In the genomic region with DNA sequence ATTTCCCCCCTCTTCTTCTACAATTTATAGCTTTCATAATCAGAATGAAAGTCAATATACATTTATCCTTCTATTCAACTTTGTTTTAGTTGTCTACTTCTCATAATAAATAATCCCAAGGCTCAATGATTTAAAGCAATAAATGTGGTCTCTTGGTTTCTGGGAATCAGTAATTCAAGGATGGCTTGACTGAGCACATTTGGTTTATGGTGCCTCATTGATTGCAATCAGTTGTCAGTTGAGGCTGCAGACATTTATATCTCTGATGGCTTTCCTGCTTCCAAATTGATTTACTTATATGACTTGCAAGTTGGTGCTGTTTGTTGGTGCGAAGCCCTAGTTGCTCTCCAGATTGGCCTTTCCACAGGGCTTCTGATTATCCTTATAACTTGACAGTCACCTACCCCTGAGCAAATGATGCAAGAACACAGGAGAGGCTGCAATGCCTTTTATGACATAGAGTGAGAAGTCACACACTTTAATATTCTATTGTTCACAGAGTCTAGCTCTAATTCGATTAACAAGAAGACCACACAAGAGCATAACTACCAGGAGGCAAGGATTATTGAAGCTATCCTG, we compare ENCODE assay signal across 2 cellular contexts.
TF ChIP-seq lines count a peak whose summit lies in the region.

No MANE protein-coding gene starts in this region.

TF ChIP-seq in HEK293, 187 proteins besides CTCF, POLR2A, EP300 and RAD21:
- TF ChIP-seq ZNF302 (tag by site-specific recombination; IDR thresholded peaks at IDR 0.05; ENCODE audit: low read depth) = no peak
- TF ChIP-seq ZNF239 (tag by site-specific recombination; IDR thresholded peaks at IDR 0.05) = no peak
- peak; percentile 34 for TF ChIP-seq SETDB1 (IDR thresholded peaks at IDR 0.05; ENCODE audit: insufficient read length, low read length)
- no peak for TF ChIP-seq ZNF629 (tag by site-specific recombination; IDR thresholded peaks at IDR 0.05)

TF ChIP-seq in K562, 482 proteins besides CTCF, POLR2A, EP300 and RAD21:
- TF ChIP-seq FOS (IDR thresholded peaks at IDR 0.05; ENCODE audit: extremely low read depth, insufficient read length) = no peak
- TF ChIP-seq, protein P1, sequence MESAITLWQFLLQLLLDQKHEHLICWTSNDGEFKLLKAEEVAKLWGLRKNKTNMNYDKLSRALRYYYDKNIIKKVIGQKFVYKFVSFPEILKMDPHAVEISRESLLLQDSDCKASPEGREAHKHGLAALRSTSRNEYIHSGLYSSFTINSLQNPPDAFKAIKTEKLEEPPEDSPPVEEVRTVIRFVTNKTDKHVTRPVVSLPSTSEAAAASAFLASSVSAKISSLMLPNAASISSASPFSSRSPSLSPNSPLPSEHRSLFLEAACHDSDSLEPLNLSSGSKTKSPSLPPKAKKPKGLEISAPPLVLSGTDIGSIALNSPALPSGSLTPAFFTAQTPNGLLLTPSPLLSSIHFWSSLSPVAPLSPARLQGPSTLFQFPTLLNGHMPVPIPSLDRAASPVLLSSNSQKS (CRISPR knock-in tag; IDR thresholded peaks at IDR 0.05) = no peak
- TF ChIP-seq ZNF780A (CRISPR knock-in tag; IDR thresholded peaks at IDR 0.05) = no peak
- TF ChIP-seq HMG20A (CRISPR knock-in tag; conservative IDR thresholded peaks at IDR 0.05) = no peak
- peak; percentile 84 for TF ChIP-seq CEBPG (CRISPR knock-in tag; IDR thresholded peaks at IDR 0.05)
- TF ChIP-seq CEBPG (tag; conservative IDR thresholded peaks at IDR 0.05 in 1 of 2, IDR thresholded peaks at IDR 0.05 in 1 of 2) = peak in 1 of 2 experiments; percentile 72; a peak in 2 of 4 replicates
- TF ChIP-seq, protein P2, sequence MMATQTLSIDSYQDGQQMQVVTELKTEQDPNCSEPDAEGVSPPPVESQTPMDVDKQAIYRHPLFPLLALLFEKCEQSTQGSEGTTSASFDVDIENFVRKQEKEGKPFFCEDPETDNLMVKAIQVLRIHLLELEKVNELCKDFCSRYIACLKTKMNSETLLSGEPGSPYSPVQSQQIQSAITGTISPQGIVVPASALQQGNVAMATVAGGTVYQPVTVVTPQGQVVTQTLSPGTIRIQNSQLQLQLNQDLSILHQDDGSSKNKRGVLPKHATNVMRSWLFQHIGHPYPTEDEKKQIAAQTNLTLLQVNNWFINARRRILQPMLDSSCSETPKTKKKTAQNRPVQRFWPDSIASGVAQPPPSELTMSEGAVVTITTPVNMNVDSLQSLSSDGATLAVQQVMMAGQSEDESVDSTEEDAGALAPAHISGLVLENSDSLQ (IDR thresholded peaks at IDR 0.05) = no peak
- TF ChIP-seq ADNP (tag; IDR thresholded peaks at IDR 0.05) = no peak
- peak in 1 of 2 experiments; percentile 80; a peak in 1 of 3 replicates for TF ChIP-seq CBX3 (IDR thresholded peaks at IDR 0.05; ENCODE audit: borderline replicate concordance in 1 of 2, low read length in 2 of 2)
- TF ChIP-seq EHMT2 (IDR thresholded peaks at IDR 0.05) = peak; percentile 40; the same call in 1 of the 2 replicates
- no peak for TF ChIP-seq RFX7 (CRISPR knock-in tag; IDR thresholded peaks at IDR 0.05)
- TF ChIP-seq ZBTB5 (IDR thresholded peaks at IDR 0.05) = no peak
- TF ChIP-seq ZNF561 (CRISPR knock-in tag; conservative IDR thresholded peaks at IDR 0.05) = no peak
- TF ChIP-seq NFE2 (IDR thresholded peaks at IDR 0.05; ENCODE audit: low read depth) = no peak
- no peak for TF ChIP-seq TAF1 (IDR thresholded peaks at IDR 0.05; ENCODE audit: control insufficient read depth, extremely low read depth, insufficient read depth, low read length, severe bottlenecking)
- TF ChIP-seq HBP1 (CRISPR knock-in tag; IDR thresholded peaks at IDR 0.05) = no peak
- TF ChIP-seq, protein P3, sequence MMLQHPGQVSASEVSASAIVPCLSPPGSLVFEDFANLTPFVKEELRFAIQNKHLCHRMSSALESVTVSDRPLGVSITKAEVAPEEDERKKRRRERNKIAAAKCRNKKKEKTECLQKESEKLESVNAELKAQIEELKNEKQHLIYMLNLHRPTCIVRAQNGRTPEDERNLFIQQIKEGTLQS (IDR thresholded peaks at IDR 0.05) = peak; percentile 60
- TF ChIP-seq, protein P3 (CRISPR knock-in tag; conservative IDR thresholded peaks at IDR 0.05) = no peak
- TF ChIP-seq, protein P4, sequence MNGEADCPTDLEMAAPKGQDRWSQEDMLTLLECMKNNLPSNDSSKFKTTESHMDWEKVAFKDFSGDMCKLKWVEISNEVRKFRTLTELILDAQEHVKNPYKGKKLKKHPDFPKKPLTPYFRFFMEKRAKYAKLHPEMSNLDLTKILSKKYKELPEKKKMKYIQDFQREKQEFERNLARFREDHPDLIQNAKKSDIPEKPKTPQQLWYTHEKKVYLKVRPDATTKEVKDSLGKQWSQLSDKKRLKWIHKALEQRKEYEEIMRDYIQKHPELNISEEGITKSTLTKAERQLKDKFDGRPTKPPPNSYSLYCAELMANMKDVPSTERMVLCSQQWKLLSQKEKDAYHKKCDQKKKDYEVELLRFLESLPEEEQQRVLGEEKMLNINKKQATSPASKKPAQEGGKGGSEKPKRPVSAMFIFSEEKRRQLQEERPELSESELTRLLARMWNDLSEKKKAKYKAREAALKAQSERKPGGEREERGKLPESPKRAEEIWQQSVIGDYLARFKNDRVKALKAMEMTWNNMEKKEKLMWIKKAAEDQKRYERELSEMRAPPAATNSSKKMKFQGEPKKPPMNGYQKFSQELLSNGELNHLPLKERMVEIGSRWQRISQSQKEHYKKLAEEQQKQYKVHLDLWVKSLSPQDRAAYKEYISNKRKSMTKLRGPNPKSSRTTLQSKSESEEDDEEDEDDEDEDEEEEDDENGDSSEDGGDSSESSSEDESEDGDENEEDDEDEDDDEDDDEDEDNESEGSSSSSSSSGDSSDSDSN (IDR thresholded peaks at IDR 0.05; ENCODE audit: borderline replicate concordance in 1 of 2, low read depth in 2 of 2, low read length in 2 of 2) = no peak
- TF ChIP-seq RBM14 (IDR thresholded peaks at IDR 0.05; ENCODE audit: borderline replicate concordance, insufficient read depth, low read depth, low read length) = no peak
- peak; percentile 41; the same call in 1 of the 2 replicates for TF ChIP-seq CEBPB (tag; IDR thresholded peaks at IDR 0.05)
- TF ChIP-seq HOXB6 (CRISPR knock-in tag; IDR thresholded peaks at IDR 0.05; ENCODE audit: borderline replicate concordance) = no peak
- TF ChIP-seq, protein P5, sequence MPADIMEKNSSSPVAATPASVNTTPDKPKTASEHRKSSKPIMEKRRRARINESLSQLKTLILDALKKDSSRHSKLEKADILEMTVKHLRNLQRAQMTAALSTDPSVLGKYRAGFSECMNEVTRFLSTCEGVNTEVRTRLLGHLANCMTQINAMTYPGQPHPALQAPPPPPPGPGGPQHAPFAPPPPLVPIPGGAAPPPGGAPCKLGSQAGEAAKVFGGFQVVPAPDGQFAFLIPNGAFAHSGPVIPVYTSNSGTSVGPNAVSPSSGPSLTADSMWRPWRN (IDR thresholded peaks at IDR 0.05; ENCODE audit: low read depth) = no peak
- TF ChIP-seq XRCC3 (IDR thresholded peaks at IDR 0.05) = no peak
- 0 out of 2 replicates have a peak, but pooled peaks have one; percentile 42 for TF ChIP-seq TRIM28 (IDR thresholded peaks at IDR 0.05)
- no peak for TF ChIP-seq SMARCA5 (IDR thresholded peaks at IDR 0.05)
- TF ChIP-seq ATF7 (IDR thresholded peaks at IDR 0.05) = 0 out of 2 replicates have a peak, but pooled peaks have one; percentile 25
- TF ChIP-seq, protein P6, sequence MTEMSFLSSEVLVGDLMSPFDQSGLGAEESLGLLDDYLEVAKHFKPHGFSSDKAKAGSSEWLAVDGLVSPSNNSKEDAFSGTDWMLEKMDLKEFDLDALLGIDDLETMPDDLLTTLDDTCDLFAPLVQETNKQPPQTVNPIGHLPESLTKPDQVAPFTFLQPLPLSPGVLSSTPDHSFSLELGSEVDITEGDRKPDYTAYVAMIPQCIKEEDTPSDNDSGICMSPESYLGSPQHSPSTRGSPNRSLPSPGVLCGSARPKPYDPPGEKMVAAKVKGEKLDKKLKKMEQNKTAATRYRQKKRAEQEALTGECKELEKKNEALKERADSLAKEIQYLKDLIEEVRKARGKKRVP (CRISPR knock-in tag; IDR thresholded peaks at IDR 0.05) = 0 out of 2 replicates have a peak, but pooled peaks have one; percentile 31
- TF ChIP-seq ZC3H11A (IDR thresholded peaks at IDR 0.05; ENCODE audit: low read depth, low read length) = no peak
- TF ChIP-seq ARHGAP35 (IDR thresholded peaks at IDR 0.05; ENCODE audit: partially characterized antibody) = no peak
- peak; percentile 98 for TF ChIP-seq ZNF324 (CRISPR knock-in tag; IDR thresholded peaks at IDR 0.05)
- TF ChIP-seq ZFP30 (CRISPR knock-in tag; IDR thresholded peaks at IDR 0.05; ENCODE audit: borderline replicate concordance) = no peak
- peak; percentile 97 for TF ChIP-seq TRIM24 (IDR thresholded peaks at IDR 0.05)
- TF ChIP-seq SRSF9 (IDR thresholded peaks at IDR 0.05; ENCODE audit: borderline replicate concordance, low read depth, low read length) = no peak
- TF ChIP-seq, protein P7, sequence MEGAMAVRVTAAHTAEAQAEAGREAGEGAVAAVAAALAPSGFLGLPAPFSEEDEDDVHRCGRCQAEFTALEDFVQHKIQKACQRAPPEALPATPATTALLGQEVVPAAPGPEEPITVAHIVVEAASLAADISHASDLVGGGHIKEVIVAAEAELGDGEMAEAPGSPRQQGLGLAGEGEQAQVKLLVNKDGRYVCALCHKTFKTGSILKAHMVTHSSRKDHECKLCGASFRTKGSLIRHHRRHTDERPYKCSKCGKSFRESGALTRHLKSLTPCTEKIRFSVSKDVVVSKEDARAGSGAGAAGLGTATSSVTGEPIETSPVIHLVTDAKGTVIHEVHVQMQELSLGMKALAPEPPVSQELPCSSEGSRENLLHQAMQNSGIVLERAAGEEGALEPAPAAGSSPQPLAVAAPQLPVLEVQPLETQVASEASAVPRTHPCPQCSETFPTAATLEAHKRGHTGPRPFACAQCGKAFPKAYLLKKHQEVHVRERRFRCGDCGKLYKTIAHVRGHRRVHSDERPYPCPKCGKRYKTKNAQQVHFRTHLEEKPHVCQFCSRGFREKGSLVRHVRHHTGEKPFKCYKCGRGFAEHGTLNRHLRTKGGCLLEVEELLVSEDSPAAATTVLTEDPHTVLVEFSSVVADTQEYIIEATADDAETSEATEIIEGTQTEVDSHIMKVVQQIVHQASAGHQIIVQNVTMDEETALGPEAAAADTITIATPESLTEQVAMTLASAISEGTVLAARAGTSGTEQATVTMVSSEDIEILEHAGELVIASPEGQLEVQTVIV (CRISPR knock-in tag; IDR thresholded peaks at IDR 0.05; ENCODE audit: borderline replicate concordance) = no peak
- TF ChIP-seq, protein P8, sequence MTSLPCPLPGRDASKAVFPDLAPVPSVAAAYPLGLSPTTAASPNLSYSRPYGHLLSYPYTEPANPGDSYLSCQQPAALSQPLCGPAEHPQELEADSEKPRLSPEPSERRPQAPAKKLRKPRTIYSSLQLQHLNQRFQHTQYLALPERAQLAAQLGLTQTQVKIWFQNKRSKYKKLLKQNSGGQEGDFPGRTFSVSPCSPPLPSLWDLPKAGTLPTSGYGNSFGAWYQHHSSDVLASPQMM (CRISPR knock-in tag; IDR thresholded peaks at IDR 0.05) = no peak
- no peak for TF ChIP-seq NELFE (IDR thresholded peaks at IDR 0.05; ENCODE audit: insufficient read depth, insufficient read length)
- no peak for TF ChIP-seq ILK (tag; IDR thresholded peaks at IDR 0.05; ENCODE audit: borderline replicate concordance, low read depth)
- TF ChIP-seq, protein P9, sequence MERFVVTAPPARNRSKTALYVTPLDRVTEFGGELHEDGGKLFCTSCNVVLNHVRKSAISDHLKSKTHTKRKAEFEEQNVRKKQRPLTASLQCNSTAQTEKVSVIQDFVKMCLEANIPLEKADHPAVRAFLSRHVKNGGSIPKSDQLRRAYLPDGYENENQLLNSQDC (CRISPR knock-in tag; IDR thresholded peaks at IDR 0.05) = no peak
- no peak for TF ChIP-seq KLF16 (IDR thresholded peaks at IDR 0.05)
- TF ChIP-seq KHSRP (IDR thresholded peaks at IDR 0.05) = no peak
- TF ChIP-seq, protein P10, sequence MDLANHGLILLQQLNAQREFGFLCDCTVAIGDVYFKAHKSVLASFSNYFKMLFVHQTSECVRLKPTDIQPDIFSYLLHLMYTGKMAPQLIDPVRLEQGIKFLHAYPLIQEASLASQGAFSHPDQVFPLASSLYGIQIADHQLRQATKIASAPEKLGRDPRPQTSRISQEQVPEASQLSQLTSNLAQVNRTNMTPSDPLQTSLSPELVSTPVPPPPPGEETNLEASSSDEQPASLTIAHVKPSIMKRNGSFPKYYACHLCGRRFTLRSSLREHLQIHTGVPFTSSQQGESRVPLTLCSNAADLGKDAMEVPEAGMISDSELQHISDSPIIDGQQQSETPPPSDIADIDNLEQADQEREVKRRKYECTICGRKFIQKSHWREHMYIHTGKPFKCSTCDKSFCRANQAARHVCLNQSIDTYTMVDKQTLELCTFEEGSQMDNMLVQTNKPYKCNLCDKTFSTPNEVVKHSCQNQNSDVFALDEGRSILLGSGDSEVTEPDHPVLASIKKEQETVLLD (IDR thresholded peaks at IDR 0.05) = no peak
- TF ChIP-seq FIP1L1 (IDR thresholded peaks at IDR 0.05; ENCODE audit: low read depth, low read length, poor library complexity, severe bottlenecking) = no peak
- TF ChIP-seq MEIS2 (IDR thresholded peaks at IDR 0.05; ENCODE audit: partially characterized antibody) = peak; percentile 13
